In genomic region chr3:8817486-8817885, GRCh38 we compare ENCODE assay signal across 15 cellular contexts. TPM values are rescaled to one million over a fixed set of nuclear protein-coding genes. Genes with fewer than 3 reads are reported as not detected.
DNase-seq lines count a peak whose midpoint lies in the region; TF ChIP-seq lines count a peak whose summit lies in the region.
"Had no signal": no experiment of that assay in that cellular context is flagged by ENCODE, and none has a peak within 500 bp of the region (broad histone marks: within the 10 kb centered on the region; RNA-seq: fewer than 3 reads in every experiment).

No MANE protein-coding gene starts in this region.

- WGBS in GM23248 (ENCODE audit: low coverage in 1 of 2, low lambda C conversion rate in 2 of 2, missing lambda C conversion rate in 2 of 2), 2 experiments: 92 to 98% methylated on average over 2 of the region's 2 CpGs
- 100% methylated on average over 2 of the region's 2 CpGs for WGBS in lower leg skin, 2 donors
- 95% methylated on average over 2 of the region's 2 CpGs for WGBS in hepatocyte (ENCODE audit: low lambda C conversion rate, missing lambda C conversion rate)

- H4K20me1 ChIP-seq in GM23248 (ENCODE audit: insufficient read depth) (no peaks in the 10 kb centered on the region), hepatocyte (ENCODE audit: insufficient read depth, poor library complexity, severe bottlenecking) (no peaks in the 10 kb centered on the region)
- H4K20me1 ChIP-seq: BLaER1 had no signal

- no peak overlapping the region for H2AFZ ChIP-seq in GM23248
- no peak overlapping the region for H2AFZ ChIP-seq in hepatocyte

- peaks cover 12% of the 10 kb centered on the region; the same call in 1 of the 2 replicates for H3F3A ChIP-seq in GM23248 (ENCODE audit: insufficient read depth)

- TF ChIP-seq CTCF in epithelial cell of esophagus (IDR thresholded peaks at IDR 0.05; ENCODE audit: insufficient read depth, low read depth, low read length, missing control alignments) (no peak), lower leg skin (IDR thresholded peaks at IDR 0.05) (no peak), hepatocyte (IDR thresholded peaks at IDR 0.05; ENCODE audit: poor library complexity) (no peak)

- H3K27me3 ChIP-seq in GM23248 (replicated peaks; ENCODE audit: insufficient read depth) (no peaks in the 10 kb centered on the region), hepatocyte (no peaks in the 10 kb centered on the region)
- H3K27me3 ChIP-seq: BLaER1 had no signal

- peak; percentile 61 for DNase-seq in GM23248
- DNase-seq in epithelial cell of esophagus (ENCODE audit: low read depth): peak; percentile 30
- DNase-seq in fibroblast of peridontal ligament (ENCODE audit: extremely low read depth): peak; percentile 14
- peak; percentile 84 for DNase-seq in renal cortical epithelial cell (ENCODE audit: low read depth)
- no peak for DNase-seq in activated CD8-positive, alpha-beta memory T cell treated with anti-CD3 and anti-CD28 coated beads, Interleukin-2, amount 50 U/mL, for 48 hours
- no peak for DNase-seq in NCI-H526 (lab: John Stamatoyannopoulos, UW)
- DNase-seq in lower leg skin (ENCODE audit: low spot score in 2 of 2): no peak
- DNase-seq in hepatocyte (ENCODE audit: low spot score): no peak
- DNase-seq: Caco-2; CD8-positive, alpha-beta memory T cell; DND-41; GF-D8; GOT3; H9 had no signal

- no peak overlapping the region for H3K4me3 ChIP-seq in GM23248
- no peak overlapping the region for H3K4me3 ChIP-seq in epithelial cell of esophagus (ENCODE audit: low read length)
- H3K4me3 ChIP-seq in lower leg skin (ENCODE audit: low read depth, poor library complexity, severe bottlenecking): no peak overlapping the region
- no peak overlapping the region for H3K4me3 ChIP-seq in hepatocyte
- H3K4me3 ChIP-seq: BLaER1 had no signal

- H3K9ac ChIP-seq in GM23248: no peak overlapping the region
- H3K9ac ChIP-seq: BLaER1 had no signal

- intact Hi-C loops in lower leg skin (cut with DNase I; ENCODE audit: low total_unique reads): no loop called here

- H3K79me2 ChIP-seq in GM23248 (ENCODE audit: insufficient read depth): no peaks in the 10 kb centered on the region
- no peaks in the 10 kb centered on the region for H3K79me2 ChIP-seq in hepatocyte

- no peak for TF ChIP-seq POLR2A in lower leg skin (IDR thresholded peaks at IDR 0.05)

- H3K9me3 ChIP-seq in GM23248 (ENCODE audit: low read depth): no peaks in the 10 kb centered on the region
- peaks cover 3% of the 10 kb centered on the region for H3K9me3 ChIP-seq in hepatocyte (ENCODE audit: low read depth)
- H3K9me3 ChIP-seq: Caco-2 had no signal

- in situ Hi-C loops in GM23248 (cut with MboI): no loop called here

- peak overlapping the region; percentile 15; the same call in 1 of the 2 replicates for H3K27ac ChIP-seq in GM23248
- H3K27ac ChIP-seq in hepatocyte: no peak overlapping the region
- H3K27ac ChIP-seq: BLaER1 had no signal

- H3K4me2 ChIP-seq in GM23248 (ENCODE audit: unreplicated experiment): no peak overlapping the region
- H3K4me2 ChIP-seq in hepatocyte: no peak overlapping the region
- H3K4me2 ChIP-seq: BLaER1 had no signal

- H3K9me2 ChIP-seq in GM23248 (ENCODE audit: insufficient read depth) (no peaks in the 10 kb centered on the region), hepatocyte (replicated peaks; ENCODE audit: insufficient read depth) (no peaks in the 10 kb centered on the region)

- H3K36me3 ChIP-seq in GM23248 (ENCODE audit: low read depth) (0 out of 2 replicates have a peak, but pooled peaks cover 3% of the 10 kb centered on the region), hepatocyte (replicated peaks; ENCODE audit: insufficient read depth, low read depth) (no peaks in the 10 kb centered on the region)

- H3K4me1 ChIP-seq in GM23248 (ENCODE audit: insufficient read depth): peaks cover 5% of the 10 kb centered on the region; the same call in 1 of the 2 replicates
- H3K4me1 ChIP-seq in hepatocyte (ENCODE audit: insufficient read depth): no peaks in the 10 kb centered on the region
- H3K4me1 ChIP-seq: BLaER1 had no signal

RNA-seq across cellular contexts. Expression of gene OXTR, which starts 48.1 kb away (rescaled TPM):
- total RNA-seq in GM23248 (2014; rRNA removed; shearing (Covaris generic)): 269 and 340 TPM in 2 replicates
- 123 and 128 TPM in 2 replicates for polyA plus RNA-seq in GM23248 (2016; fragmentation: Nextera tagmentation; extraction: Ambion mirVana)
- 1.2 and 6.9 TPM in 2 replicates for total RNA-seq in renal cortical epithelial cell
- under 1 TPM in 3 of 4 donors, not detected in 1; 0.19 to 0.44 (median 0.19) TPM for total RNA-seq in lower leg skin
- total RNA-seq in hepatocyte: 1.6 and 1.9 TPM in 2 replicates
- 0.97 and 1.3 TPM in 2 replicates for polyA plus RNA-seq in hepatocyte

Comparison
In these comparisons a context has a peak if more than half of its experiments do, and no peak if none do; other contexts are left out.
1. DNase-seq: peak in GM23248 (single experiment), epithelial cell of esophagus (single experiment), fibroblast of peridontal ligament (single experiment) and renal cortical epithelial cell (single experiment); none in activated CD8-positive, alpha-beta memory T cell treated with anti-CD3 and anti-CD28 coated beads, Interleukin-2, amount 50 U/mL, for 48 hours (single experiment), NCI-H526 (0 of 2), lower leg skin (0 of 2) and hepatocyte (single experiment).
2. RNA of gene OXTR, which starts 48.1 kb away (total RNA-seq): 269 to 340 TPM in GM23248; 1.6 to 1.9 TPM in hepatocyte, 1.2 to 6.9 TPM in renal cortical epithelial cell and 0.19 to 0.44 TPM in lower leg skin; every median in the first group is over 10 times any median in the second.